Comparison of ENCODE assay signal across 8 cellular contexts in the genomic region with DNA sequence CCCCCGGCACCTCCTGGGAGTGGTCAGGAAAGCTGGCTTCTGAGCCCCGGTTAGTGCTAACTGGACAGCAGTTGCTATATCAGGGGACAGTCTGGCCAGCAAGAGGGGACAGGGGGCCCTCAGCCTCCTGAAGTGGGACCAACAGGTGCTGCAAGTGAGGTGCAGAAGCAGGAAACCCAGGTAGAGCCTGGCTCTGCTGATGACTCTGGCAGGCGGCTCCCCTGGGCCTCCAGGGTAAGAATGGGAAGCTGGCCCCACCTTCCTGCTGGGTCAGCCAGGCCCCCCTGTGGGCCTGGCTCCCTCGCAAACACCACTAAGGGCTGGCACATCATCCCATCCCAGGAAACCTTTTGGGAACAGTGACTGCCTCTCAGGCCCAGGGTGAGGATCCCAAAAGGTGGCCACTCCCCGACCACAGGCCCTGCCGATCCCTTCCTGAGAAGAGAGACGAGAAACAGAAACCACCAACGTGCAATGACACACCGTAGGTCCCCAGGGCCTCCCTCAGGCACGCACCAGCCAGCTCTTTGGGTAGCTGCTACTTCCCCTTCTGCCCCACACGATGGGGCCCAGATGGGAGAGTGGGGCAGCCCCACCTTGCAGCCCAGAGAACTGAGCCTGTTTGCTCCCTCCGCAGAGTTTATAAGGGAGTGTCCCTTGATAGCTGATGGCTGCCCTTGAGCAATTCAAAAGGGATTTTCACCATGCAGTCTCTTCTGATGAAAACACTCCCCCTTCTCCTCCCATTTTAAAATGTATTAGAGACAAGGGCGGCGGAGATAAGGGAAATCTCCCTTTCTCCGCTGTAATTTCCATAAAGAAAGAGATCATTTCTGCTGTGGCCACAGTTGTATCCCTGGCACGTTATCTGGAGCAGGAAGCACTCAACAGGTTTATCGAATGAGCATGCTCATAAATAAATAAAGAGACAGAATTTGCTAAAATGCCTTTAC.
DNase-seq lines count a peak whose midpoint lies in the region; ATAC-seq and TF ChIP-seq lines count a peak whose summit lies in the region.

No MANE protein-coding gene starts in this region.

- no peaks in the 10 kb centered on the region for H3K9me3 Mint-ChIP-seq in activated naive CD4-positive, alpha-beta T cell treated with anti-CD3 and anti-CD28 coated beads, Interleukin-2, amount 50 U/mL, for 24 hours

- H3K27ac Mint-ChIP-seq in activated naive CD4-positive, alpha-beta T cell treated with anti-CD3 and anti-CD28 coated beads, Interleukin-2, amount 50 U/mL, for 24 hours = peak overlapping the region; percentile 93

- H3K4me2 ChIP-seq in SU-DHL-6 (ENCODE audit: low read depth, low read length, poor library complexity, severe bottlenecking) (peak overlapping the region; percentile 77), hepatocyte (peak overlapping the region; percentile 69)

- H3K27ac ChIP-seq in SU-DHL-6 (ENCODE audit: low read depth, low read length) = peak overlapping the region; percentile 97
- H3K27ac ChIP-seq in hepatocyte = peak overlapping the region; percentile 83

- H3K36me3 ChIP-seq in SU-DHL-6 (ENCODE audit: low read length) (no peaks in the 10 kb centered on the region), hepatocyte (replicated peaks; ENCODE audit: insufficient read depth, low read depth) (no peaks in the 10 kb centered on the region)

- peak overlapping the region; percentile 5 for H3K4me3 ChIP-seq in AG09309 (ENCODE audit: control insufficient read depth, low read depth, low read length)
- peak overlapping the region; percentile 27 for H3K4me3 ChIP-seq in SU-DHL-6 (ENCODE audit: insufficient read depth, low read length, poor library complexity, severe bottlenecking)
- H3K4me3 ChIP-seq in hepatocyte = no peak overlapping the region

- no peaks in the 10 kb centered on the region for H3K27me3 ChIP-seq in SU-DHL-6 (ENCODE audit: low read length)
- no peaks in the 10 kb centered on the region for H3K27me3 ChIP-seq in hepatocyte

- ATAC-seq in GM19324 (IDR thresholded peaks at IDR 0.05; ENCODE audit: low FRiP score, unreplicated experiment) = peak; percentile 87
- ATAC-seq in HG03354 (IDR thresholded peaks at IDR 0.05; ENCODE audit: poor library complexity, severe bottlenecking, unreplicated experiment) = peak; percentile 81

- DNase-seq in AG09309 (ENCODE audit: low read depth) (no peak), hepatocyte (ENCODE audit: low spot score) (peak; percentile 41), NCI-H1048 (lab: John Stamatoyannopoulos, UW) (no peak)
- peak; percentile 59 for DNase-seq in stimulated activated CD8-positive, alpha-beta memory T cell treated with anti-CD3 and anti-CD28 coated beads, Interleukin-12 subunit alpha, Interleukin-12 subunit beta, amount 100 ng/mL, for 24 hours (ENCODE audit: extremely low read depth)

- H3K9me2 ChIP-seq in SU-DHL-6 (replicated peaks; ENCODE audit: insufficient read depth, low read length) (no peaks in the 10 kb centered on the region), hepatocyte (replicated peaks; ENCODE audit: insufficient read depth) (no peaks in the 10 kb centered on the region)

- peaks cover 3% of the 10 kb centered on the region; the same call in 1 of the 2 replicates for H3K79me2 ChIP-seq in SU-DHL-6 (ENCODE audit: insufficient read depth, low read length)
- no peaks in the 10 kb centered on the region for H3K79me2 ChIP-seq in hepatocyte

- no peak overlapping the region for H2AFZ ChIP-seq in SU-DHL-6 (ENCODE audit: low read depth, low read length, severe bottlenecking)
- H2AFZ ChIP-seq in hepatocyte = no peak overlapping the region

- 39% methylated on average over 17 of the region's 17 CpGs for WGBS in hepatocyte (ENCODE audit: low lambda C conversion rate, missing lambda C conversion rate)

- TF ChIP-seq CTCF in AG09309 (IDR thresholded peaks at IDR 0.05; ENCODE audit: control insufficient read depth, insufficient read depth, low read depth, low read length, missing control alignments) (no peak), SU-DHL-6 (IDR thresholded peaks at IDR 0.05; ENCODE audit: insufficient read depth, low read length, poor library complexity, severe bottlenecking) (no peak), hepatocyte (IDR thresholded peaks at IDR 0.05; ENCODE audit: poor library complexity) (no peak)

- H3K9me3 ChIP-seq in SU-DHL-6 (ENCODE audit: insufficient read depth, low read length) (no peaks in the 10 kb centered on the region), hepatocyte (ENCODE audit: low read depth) (no peaks in the 10 kb centered on the region)

- H3K9ac ChIP-seq in SU-DHL-6 (ENCODE audit: low read length) = peak overlapping the region; percentile 58

- H3K27me3 Mint-ChIP-seq in activated naive CD4-positive, alpha-beta T cell treated with anti-CD3 and anti-CD28 coated beads, Interleukin-2, amount 50 U/mL, for 24 hours = no peaks in the 10 kb centered on the region

- peaks cover 55% of the 10 kb centered on the region for H3F3A ChIP-seq in SU-DHL-6 (ENCODE audit: insufficient read depth)

- peak overlapping the region; percentile 83 for H3K4me3 Mint-ChIP-seq in activated naive CD4-positive, alpha-beta T cell treated with anti-CD3 and anti-CD28 coated beads, Interleukin-2, amount 50 U/mL, for 24 hours

- H3K4me1 Mint-ChIP-seq in activated naive CD4-positive, alpha-beta T cell treated with anti-CD3 and anti-CD28 coated beads, Interleukin-2, amount 50 U/mL, for 24 hours = peaks cover 84% of the 10 kb centered on the region

- H3K36me3 Mint-ChIP-seq in activated naive CD4-positive, alpha-beta T cell treated with anti-CD3 and anti-CD28 coated beads, Interleukin-2, amount 50 U/mL, for 24 hours = peaks cover 10% of the 10 kb centered on the region

- H4K20me1 ChIP-seq in SU-DHL-6 (ENCODE audit: low read depth, low read length) (no peaks in the 10 kb centered on the region), hepatocyte (ENCODE audit: insufficient read depth, poor library complexity, severe bottlenecking) (no peaks in the 10 kb centered on the region)

- H3K4me1 ChIP-seq in hepatocyte (ENCODE audit: insufficient read depth) = peaks cover 23% of the 10 kb centered on the region

Comparison
In these comparisons a context has a peak if more than half of its experiments do, and no peak if none do; other contexts are left out.
1. DNase-seq: peak in hepatocyte (single experiment) and stimulated activated CD8-positive, alpha-beta memory T cell treated with anti-CD3 and anti-CD28 coated beads, Interleukin-12 subunit alpha, Interleukin-12 subunit beta, amount 100 ng/mL, for 24 hours (single experiment); none in AG09309 (single experiment) and NCI-H1048 (single experiment).